ENCODE assay signal across 8 cellular contexts in the genomic region with DNA sequence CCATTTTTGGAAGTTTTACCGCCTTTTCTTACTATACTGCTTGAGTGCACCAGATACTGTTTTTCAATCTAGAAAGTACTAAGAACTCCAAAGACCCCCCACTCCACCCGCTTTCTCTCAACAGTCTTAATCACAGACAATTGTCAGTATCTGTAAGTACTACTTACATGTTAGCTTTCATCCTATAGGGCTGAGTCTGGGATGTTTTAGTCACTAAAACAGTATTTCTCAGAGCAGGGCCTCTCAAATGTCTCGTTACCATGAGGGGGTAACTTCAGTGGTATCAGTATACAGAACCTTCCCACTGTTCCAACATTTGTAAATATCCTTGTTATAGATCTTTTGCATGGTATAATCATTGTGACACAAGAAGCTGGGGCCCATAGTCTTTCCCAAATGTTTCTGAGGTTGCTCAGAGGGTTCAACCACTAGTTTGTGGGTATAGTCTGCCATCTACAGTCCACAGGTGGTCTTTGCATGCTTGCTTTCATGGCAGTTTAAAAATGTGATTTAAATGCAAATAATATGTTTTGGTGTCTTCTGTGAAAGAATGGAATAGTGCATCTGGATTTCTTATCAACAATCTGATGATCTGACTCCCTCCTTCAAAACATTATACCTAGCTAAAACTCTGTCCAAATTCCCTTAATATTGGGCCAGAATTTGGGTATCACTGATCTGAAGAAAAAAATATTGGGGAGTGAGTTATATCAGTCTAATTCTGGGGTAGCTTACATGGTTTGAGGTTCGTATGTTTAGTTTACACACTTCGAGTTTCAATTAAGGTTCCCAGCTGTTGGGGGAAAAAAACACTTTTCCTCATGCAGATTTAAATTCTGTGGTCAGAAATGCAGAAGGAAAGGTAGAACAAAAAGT.
DNase-seq lines count a peak whose midpoint lies in the region; ATAC-seq and TF ChIP-seq lines count a peak whose summit lies in the region.

No MANE protein-coding gene starts in this region.

- DNase-seq in NCI-H2171 treated with DMSO at 0.1 percent for 48 hours (lab: John Stamatoyannopoulos, UW), result peak; percentile 53
- DNase-seq in NCI-H2171 (lab: John Stamatoyannopoulos, UW), result no peak
- peak; percentile 11 for DNase-seq in NCI-H526 treated with DMSO at 0.1 percent for 48 hours (lab: John Stamatoyannopoulos, UW)
- peak; percentile 75 for DNase-seq in astrocyte of the hippocampus (ENCODE audit: low read depth, low spot score)
- peak; percentile 58 for DNase-seq in iPS DF 6.9 (ENCODE audit: low read depth, low spot score)
- no peak for DNase-seq in stimulated activated naive B cell treated with anti-CD40 and anti-IgM and Interleukin-4, amounts not matched to agents 10 μg/mL and 1 μg/mL and 100 μg/mL, for 72 hours

- CTCF ChIA-PET in HEK293 (lab: Yijun Ruan, JAX), result interaction anchor here (0.6 to 8.0 kb wide), 26 partner anchors 9 to 630 kb away, joined by 3 to 136 read pairs (median 3); no protein-coding TSS in a partner anchor

- no peaks in the 10 kb centered on the region for H3K36me3 Mint-ChIP-seq in stimulated activated naive B cell treated with anti-CD40 and anti-IgM and Interleukin-4, amounts not matched to agents 10 μg/mL and 1 μg/mL and 100 μg/mL, for 72 hours

- H3K36me3 ChIP-seq in HEK293 (ENCODE audit: control insufficient read depth in 2 of 2, insufficient read depth in 1 of 2, low read length in 2 of 2) (no peaks in the 10 kb centered on the region), iPS DF 6.9 (ENCODE audit: control insufficient read depth, insufficient read depth, low read length) (no peaks in the 10 kb centered on the region)

- WGBS in iPS DF 6.9 (ENCODE audit: insufficient coverage, insufficient read length), result no CpG with 5 or more reads among the region's 5 CpGs

- H3K4me3 ChIP-seq in HEK293 (ENCODE audit: low read depth, low read length) (no peak overlapping the region), iPS DF 6.9 (ENCODE audit: low read length) (no peak overlapping the region)

- peak; percentile 61 to 68 for ATAC-seq in stimulated activated naive B cell treated with anti-CD40 and anti-IgM and Interleukin-4, amounts not matched to agents 10 μg/mL and 1 μg/mL and 100 μg/mL, for 72 hours (replicated peaks)
- no peak for ATAC-seq in HG02973 (IDR thresholded peaks at IDR 0.05; ENCODE audit: unreplicated experiment)

- no peaks in the 10 kb centered on the region for H3K27me3 ChIP-seq in iPS DF 6.9 (ENCODE audit: control insufficient read depth, insufficient read depth, low read length)

- H3K4me3 Mint-ChIP-seq in stimulated activated naive B cell treated with anti-CD40 and anti-IgM and Interleukin-4, amounts not matched to agents 10 μg/mL and 1 μg/mL and 100 μg/mL, for 72 hours, result no peak overlapping the region

- H3K9me3 ChIP-seq in HEK293 (ENCODE audit: control insufficient read depth, insufficient read depth, low read depth, low read length), result no peaks in the 10 kb centered on the region
- H3K9me3 ChIP-seq in iPS DF 6.9 (ENCODE audit: control insufficient read depth, insufficient read depth, low read length), result no peaks in the 10 kb centered on the region

- H3K9me3 Mint-ChIP-seq in stimulated activated naive B cell treated with anti-CD40 and anti-IgM and Interleukin-4, amounts not matched to agents 10 μg/mL and 1 μg/mL and 100 μg/mL, for 72 hours, result peaks cover 0 to 5% of the 10 kb centered on the region in 2 donors

- H3K27me3 Mint-ChIP-seq in stimulated activated naive B cell treated with anti-CD40 and anti-IgM and Interleukin-4, amounts not matched to agents 10 μg/mL and 1 μg/mL and 100 μg/mL, for 72 hours, result no peaks in the 10 kb centered on the region

- POLR2A ChIA-PET in HEK293 (lab: Yijun Ruan, JAX), result no interaction called here

- H3K27ac Mint-ChIP-seq in stimulated activated naive B cell treated with anti-CD40 and anti-IgM and Interleukin-4, amounts not matched to agents 10 μg/mL and 1 μg/mL and 100 μg/mL, for 72 hours, result no peak overlapping the region

- H3K4me1 Mint-ChIP-seq in stimulated activated naive B cell treated with anti-CD40 and anti-IgM and Interleukin-4, amounts not matched to agents 10 μg/mL and 1 μg/mL and 100 μg/mL, for 72 hours, result no peaks in the 10 kb centered on the region

- TF ChIP-seq CTCF in HEK293 (tag by site-specific recombination; IDR thresholded peaks at IDR 0.05), result peak; percentile 32; the same call in 1 of the 2 replicates

- no peak overlapping the region for H3K27ac ChIP-seq in HEK293 (ENCODE audit: extremely low read depth, low read depth, low read length)
- no peak overlapping the region for H3K27ac ChIP-seq in iPS DF 6.9 (ENCODE audit: low read length)

- H3K4me1 ChIP-seq in HEK293 (ENCODE audit: control insufficient read depth, insufficient read depth, low read length) (no peaks in the 10 kb centered on the region), iPS DF 6.9 (ENCODE audit: control insufficient read depth, insufficient read depth, low read length) (no peaks in the 10 kb centered on the region)

TF ChIP-seq in HEK293, 187 proteins besides CTCF, POLR2A, EP300 and RAD21:
- TF ChIP-seq, protein P1, sequence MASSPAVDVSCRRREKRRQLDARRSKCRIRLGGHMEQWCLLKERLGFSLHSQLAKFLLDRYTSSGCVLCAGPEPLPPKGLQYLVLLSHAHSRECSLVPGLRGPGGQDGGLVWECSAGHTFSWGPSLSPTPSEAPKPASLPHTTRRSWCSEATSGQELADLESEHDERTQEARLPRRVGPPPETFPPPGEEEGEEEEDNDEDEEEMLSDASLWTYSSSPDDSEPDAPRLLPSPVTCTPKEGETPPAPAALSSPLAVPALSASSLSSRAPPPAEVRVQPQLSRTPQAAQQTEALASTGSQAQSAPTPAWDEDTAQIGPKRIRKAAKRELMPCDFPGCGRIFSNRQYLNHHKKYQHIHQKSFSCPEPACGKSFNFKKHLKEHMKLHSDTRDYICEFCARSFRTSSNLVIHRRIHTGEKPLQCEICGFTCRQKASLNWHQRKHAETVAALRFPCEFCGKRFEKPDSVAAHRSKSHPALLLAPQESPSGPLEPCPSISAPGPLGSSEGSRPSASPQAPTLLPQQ (tag by site-specific recombination; IDR thresholded peaks at IDR 0.05), result peak; percentile 75; the same call in 1 of the 2 replicates
- TF ChIP-seq ZFHX2 (tag by site-specific recombination; conservative IDR thresholded peaks at IDR 0.05) (no peak), ZNF654 (tag by site-specific recombination; IDR thresholded peaks at IDR 0.05; ENCODE audit: low read depth) (peak; percentile 83)
TF ChIP-seq in HEK293: peak in this region for 2.

Comparison
In these comparisons a context has a peak if more than half of its experiments do, and no peak if none do; other contexts are left out.
1. DNase-seq: peak in NCI-H2171 treated with DMSO at 0.1 percent for 48 hours (single experiment), NCI-H526 treated with DMSO at 0.1 percent for 48 hours (single experiment), astrocyte of the hippocampus (single experiment) and iPS DF 6.9 (single experiment); none in NCI-H2171 (single experiment) and stimulated activated naive B cell treated with anti-CD40 and anti-IgM and Interleukin-4, amounts not matched to agents 10 μg/mL and 1 μg/mL and 100 μg/mL, for 72 hours (single experiment).